In the genomic region with DNA sequence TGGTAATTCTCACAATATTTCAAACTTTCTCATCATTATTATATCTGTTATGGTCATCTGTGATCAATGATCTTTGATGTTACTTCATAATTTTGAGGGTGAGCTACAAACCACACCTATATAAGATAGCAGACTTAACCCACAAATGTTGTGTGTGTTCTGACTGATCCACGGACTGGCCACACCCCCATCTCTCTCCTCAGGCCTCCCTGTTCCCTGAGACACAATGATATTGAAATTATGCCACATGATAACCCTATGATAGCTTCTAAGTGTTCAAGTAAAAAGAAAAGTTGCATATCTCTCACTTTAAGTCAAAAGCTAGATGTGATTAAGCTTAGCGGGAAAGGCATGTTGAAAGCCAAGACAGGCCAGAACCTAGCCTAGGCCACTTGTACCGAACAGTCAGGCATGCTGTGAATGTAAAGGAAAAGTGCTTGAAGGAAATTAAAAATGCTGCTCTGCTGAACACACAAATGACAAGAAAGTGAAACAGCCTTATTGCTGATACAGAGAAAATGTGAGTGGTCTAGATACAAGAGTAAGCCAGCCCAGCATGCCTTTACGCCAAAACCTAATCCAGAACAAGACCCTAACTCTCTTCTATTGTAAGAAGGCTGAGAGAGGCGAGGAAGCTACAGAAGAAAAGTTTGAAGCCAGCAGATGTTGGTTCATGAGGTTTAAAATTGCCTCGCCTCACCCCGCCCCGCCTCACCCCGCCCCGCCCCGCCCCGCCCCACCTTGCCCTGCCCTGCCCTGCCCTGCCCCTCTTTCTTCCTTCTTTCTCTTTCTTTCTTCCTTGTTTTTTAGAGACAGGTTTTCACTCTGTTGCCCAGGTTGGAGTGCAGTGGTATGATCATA, we compare ENCODE assay signal across 1 cellular context.
TF ChIP-seq lines count a peak whose summit lies in the region.

No MANE protein-coding gene starts in this region.

TF ChIP-seq in HEK293T, 16 proteins besides CTCF, POLR2A, EP300 and RAD21 (continued from another document):
- TF ChIP-seq CTBP1 (IDR thresholded peaks at IDR 0.05; ENCODE audit: borderline replicate concordance) (no peak), LEF1 (IDR thresholded peaks at IDR 0.05; ENCODE audit: borderline replicate concordance) (no peak), FOXK2 (IDR thresholded peaks at IDR 0.05) (no peak), ELF4 (IDR thresholded peaks at IDR 0.05) (no peak), ARNT (IDR thresholded peaks at IDR 0.05) (no peak), TARDBP (IDR thresholded peaks at IDR 0.05) (no peak), FOXM1 (IDR thresholded peaks at IDR 0.05; ENCODE audit: borderline replicate concordance) (no peak), SUZ12 (IDR thresholded peaks at IDR 0.05) (no peak)
- TF ChIP-seq, protein P1, sequence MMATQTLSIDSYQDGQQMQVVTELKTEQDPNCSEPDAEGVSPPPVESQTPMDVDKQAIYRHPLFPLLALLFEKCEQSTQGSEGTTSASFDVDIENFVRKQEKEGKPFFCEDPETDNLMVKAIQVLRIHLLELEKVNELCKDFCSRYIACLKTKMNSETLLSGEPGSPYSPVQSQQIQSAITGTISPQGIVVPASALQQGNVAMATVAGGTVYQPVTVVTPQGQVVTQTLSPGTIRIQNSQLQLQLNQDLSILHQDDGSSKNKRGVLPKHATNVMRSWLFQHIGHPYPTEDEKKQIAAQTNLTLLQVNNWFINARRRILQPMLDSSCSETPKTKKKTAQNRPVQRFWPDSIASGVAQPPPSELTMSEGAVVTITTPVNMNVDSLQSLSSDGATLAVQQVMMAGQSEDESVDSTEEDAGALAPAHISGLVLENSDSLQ (IDR thresholded peaks at IDR 0.05) = no peak
